23 cellular contexts compared by ENCODE assay signal in genomic region chr14:101153691-101154090, GRCh38.
DNase-seq lines count a peak whose midpoint lies in the region; ATAC-seq, FAIRE-seq and TF ChIP-seq lines count a peak whose summit lies in the region.
"Had no signal": no experiment of that assay in that cellular context is flagged by ENCODE, and none has a peak within 500 bp of the region (broad histone marks: within the 10 kb centered on the region; RNA-seq: fewer than 3 reads in every experiment).

No MANE protein-coding gene starts in this region.

- intact Hi-C loops in lower leg skin (cut with DNase I; ENCODE audit: low total_unique reads): no loop called here

- TF ChIP-seq CTCF in neural crest cell (conservative IDR thresholded peaks at IDR 0.05): no peak
- TF ChIP-seq CTCF in lower leg skin (IDR thresholded peaks at IDR 0.05): no peak

- no peak for TF ChIP-seq POLR2A in lower leg skin (IDR thresholded peaks at IDR 0.05)

- DNase-seq in COLO829 (ENCODE audit: low spot score) (peak; percentile 13), HTR-8/SVneo (ENCODE audit: insufficient read length, low spot score) (no peak), dermis blood vessel endothelial cell (peak; percentile 29), neural crest cell (ENCODE audit: low read depth, low spot score) (no peak), lower leg skin (ENCODE audit: low spot score in 2 of 2) (no peak), HT-29 (ENCODE audit: low spot score) (no peak)
- no peak for DNase-seq in effector memory CD8-positive, alpha-beta T cell
- DNase-seq: CD4-positive, CD25-positive, alpha-beta regulatory T cell; CD8-positive, alpha-beta T cell; DMS 273 treated with DMSO at 0.1 percent for 48 hours; DMS79; EL; GDM1; H9; HFFc6 had no signal

- no peak overlapping the region for H3K4me3 Mint-ChIP-seq in neural crest cell
- H3K4me3 Mint-ChIP-seq in effector memory CD8-positive, alpha-beta T cell: no peak overlapping the region
- H3K4me3 Mint-ChIP-seq: B cell; CD4-positive, CD25-positive, alpha-beta regulatory T cell; CD8-positive, alpha-beta T cell; GM23338; H9; HFFc6 had no signal

- peaks cover 8% of the 10 kb centered on the region for H3K4me1 Mint-ChIP-seq in neural crest cell
- no peaks in the 10 kb centered on the region for H3K4me1 Mint-ChIP-seq in effector memory CD8-positive, alpha-beta T cell (ENCODE audit: low read depth in 2 of 2)
- H3K4me1 Mint-ChIP-seq: B cell; CD4-positive, CD25-positive, alpha-beta regulatory T cell had no signal

- peaks cover 4% of the 10 kb centered on the region for H3K36me3 Mint-ChIP-seq in neural crest cell (ENCODE audit: low read depth)
- no peaks in the 10 kb centered on the region for H3K36me3 Mint-ChIP-seq in effector memory CD8-positive, alpha-beta T cell (ENCODE audit: insufficient read depth)
- H3K36me3 Mint-ChIP-seq: CD4-positive, CD25-positive, alpha-beta regulatory T cell; CD8-positive, alpha-beta T cell had no signal

- peaks cover 5% of the 10 kb centered on the region for H3K9me3 Mint-ChIP-seq in neural crest cell
- no peaks in the 10 kb centered on the region for H3K9me3 Mint-ChIP-seq in effector memory CD8-positive, alpha-beta T cell
- H3K9me3 Mint-ChIP-seq: CD8-positive, alpha-beta T cell; HFFc6 had no signal

- WGBS in lower leg skin, 2 donors: 86 to 87% methylated on average over 2 of the region's 2 CpGs

- H3K4me3 ChIP-seq in lower leg skin (ENCODE audit: low read depth, poor library complexity, severe bottlenecking): no peak overlapping the region
- H3K4me3 ChIP-seq: BLaER1, GM23338 had no signal

- no peaks in the 10 kb centered on the region for H3K27me3 Mint-ChIP-seq in neural crest cell (ENCODE audit: low read depth)
- peaks cover 44 to 66% of the 10 kb centered on the region in 2 donors for H3K27me3 Mint-ChIP-seq in effector memory CD8-positive, alpha-beta T cell

- ATAC-seq in effector memory CD8-positive, alpha-beta T cell (replicated peaks): no peak
- no peak for ATAC-seq in HG03460 (IDR thresholded peaks at IDR 0.05; ENCODE audit: unreplicated experiment)
- ATAC-seq: CD8-positive, alpha-beta T cell; GM23338 had no signal

- H3K27ac Mint-ChIP-seq in neural crest cell (ENCODE audit: unreplicated experiment): peak overlapping the region; percentile 19
- H3K27ac Mint-ChIP-seq in effector memory CD8-positive, alpha-beta T cell: no peak overlapping the region
- H3K27ac Mint-ChIP-seq: B cell; CD4-positive, CD25-positive, alpha-beta regulatory T cell; CD8-positive, alpha-beta T cell; GM23338; H9; HFFc6 had no signal

- FAIRE-seq in HTR-8/SVneo (lab: Jason Lieb, UNC): peak; percentile 4
- FAIRE-seq: A204.1, D721Med, GM12891, GM18507 had no signal

Comparison
In these comparisons a context has a peak if more than half of its experiments do, and no peak if none do; other contexts are left out.
1. DNase-seq: peak in COLO829 (single experiment) and dermis blood vessel endothelial cell (single experiment); none in HTR-8/SVneo (single experiment), neural crest cell (single experiment), effector memory CD8-positive, alpha-beta T cell (0 of 3), lower leg skin (0 of 2) and HT-29 (single experiment).